13 cellular contexts compared by ENCODE assay signal in the genomic region with DNA sequence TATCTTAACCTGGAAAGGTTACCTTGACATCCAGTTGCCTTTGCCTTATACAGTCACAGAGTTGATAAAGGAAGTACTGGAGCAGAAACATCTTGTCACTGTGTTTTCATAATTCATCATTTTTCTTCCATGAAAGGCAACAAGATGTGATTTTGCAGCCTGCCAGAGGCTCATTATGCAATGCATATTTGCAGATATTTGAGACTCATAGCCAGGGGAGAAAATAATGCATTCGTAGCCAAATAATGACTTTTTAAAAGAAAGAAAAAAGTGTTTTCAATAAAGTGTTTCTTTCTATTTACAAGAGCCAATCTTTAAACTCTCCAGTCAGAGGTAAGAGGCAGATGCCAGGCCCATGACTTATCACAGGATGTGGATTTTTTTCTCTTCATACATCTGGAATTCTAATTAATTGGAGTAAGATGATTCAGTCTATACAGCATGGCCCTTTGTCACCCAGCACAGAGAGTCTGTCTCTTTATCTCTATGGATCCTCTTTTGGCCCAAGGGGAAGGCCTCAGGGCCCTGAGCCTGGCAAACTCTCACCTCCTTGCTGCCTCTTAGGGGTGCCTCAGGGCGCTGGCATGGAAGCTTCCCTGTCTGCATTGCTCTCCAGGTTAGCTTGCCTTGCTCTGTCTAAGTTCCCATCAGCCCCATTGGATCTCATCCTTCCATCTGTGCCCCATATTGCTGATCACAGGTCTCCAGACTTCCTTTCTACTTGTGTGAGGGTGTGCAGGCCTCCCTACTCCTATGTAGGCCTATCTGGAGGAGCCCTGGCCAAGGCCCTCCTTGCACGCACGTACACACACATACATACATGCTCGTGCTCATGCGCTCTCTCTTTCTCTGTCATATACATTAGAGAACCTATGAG.
DNase-seq lines count a peak whose midpoint lies in the region; ATAC-seq and TF ChIP-seq lines count a peak whose summit lies in the region.
"Had no signal": no experiment of that assay in that cellular context is flagged by ENCODE, and none has a peak within 500 bp of the region (broad histone marks: within the 10 kb centered on the region; RNA-seq: fewer than 3 reads in every experiment).

No MANE protein-coding gene starts in this region.

- H3K27me3 ChIP-seq in brain microvascular endothelial cell (replicated peaks): no peaks in the 10 kb centered on the region
- H3K27me3 ChIP-seq in thoracic aorta (replicated peaks; ENCODE audit: insufficient read depth): no peaks in the 10 kb centered on the region

- H3K4me3 ChIP-seq in brain microvascular endothelial cell (ENCODE audit: low read depth, low read length) (no peak overlapping the region), thoracic aorta (no peak overlapping the region)

- in situ Hi-C loops in brain microvascular endothelial cell (cut with HindIII; ENCODE audit: low pct_ligation_motif_present, low sequenced_read_pairs): no loop called here

- H3K27ac ChIP-seq in brain microvascular endothelial cell (peak overlapping the region; percentile 69), thoracic aorta (peak overlapping the region; percentile 76 to 88)

- no peaks in the 10 kb centered on the region for H3K9me3 Mint-ChIP-seq in HFFc6

- no peak for TF ChIP-seq CTCF in HFFc6 (IDR thresholded peaks at IDR 0.05)
- no peak for TF ChIP-seq CTCF in brain microvascular endothelial cell (IDR thresholded peaks at IDR 0.05; ENCODE audit: low read depth, low read length, missing control alignments)
- no peak for TF ChIP-seq CTCF in thoracic aorta (IDR thresholded peaks at IDR 0.05)

- peaks cover 20 to 46% of the 10 kb centered on the region in 2 donors for H3K4me1 ChIP-seq in thoracic aorta (ENCODE audit: control insufficient read depth in 1 of 2, low read depth in 2 of 2)

- H3K36me3 Mint-ChIP-seq in HFFc6 (ENCODE audit: low read depth): peaks cover 24% of the 10 kb centered on the region

- peak; percentile 20 to 21 for ATAC-seq in left cardiac atrium
- peak; percentile 46 for ATAC-seq in thoracic aorta (ENCODE audit: insufficient number of reproducible peaks, low FRiP score, low read depth)
- no peak for ATAC-seq in GM18498 (IDR thresholded peaks at IDR 0.05; ENCODE audit: unreplicated experiment)
- ATAC-seq in GM19467 (IDR thresholded peaks at IDR 0.05; ENCODE audit: unreplicated experiment): no peak
- ATAC-seq: WTC11 had no signal

- no peaks in the 10 kb centered on the region for H3K36me3 ChIP-seq in brain microvascular endothelial cell (replicated peaks)
- no peaks in the 10 kb centered on the region for H3K36me3 ChIP-seq in thoracic aorta

- H3K4me1 Mint-ChIP-seq in HFFc6 (ENCODE audit: low read depth): peaks cover 69% of the 10 kb centered on the region

- no peaks in the 10 kb centered on the region for H3K9me3 ChIP-seq in thoracic aorta

- peaks cover 3% of the 10 kb centered on the region for H3K27me3 Mint-ChIP-seq in HFFc6 (ENCODE audit: insufficient read depth)

- peak overlapping the region; percentile 82 for H3K4me3 Mint-ChIP-seq in HFFc6
- H3K4me3 Mint-ChIP-seq: mesothelial cell of epicardium, WTC11 had no signal

- DNase-seq in HFFc6: peak; percentile 80
- DNase-seq in brain microvascular endothelial cell: peak; percentile 43
- DNase-seq in left cardiac atrium: no peak
- DNase-seq in thoracic aorta (ENCODE audit: low spot score): no peak
- DNase-seq in T1000 (lab: John Stamatoyannopoulos, UW): no peak
- no peak for DNase-seq in activated T-cell treated with anti-CD3 and anti-CD28 coated beads, Interleukin-2, amount 50 U/mL, for 1 hour
- DNase-seq: activated naive CD4-positive, alpha-beta T cell treated with anti-CD3 and anti-CD28 coated beads, Interleukin-2, amount 50 U/mL, for 16 hours; erythroblast; stimulated activated naive CD4-positive, alpha-beta T cell had no signal

- intact Hi-C loops in left cardiac atrium (cut with DNase I): no loop called here

- peak overlapping the region; percentile 99 for H3K27ac Mint-ChIP-seq in HFFc6
- H3K27ac Mint-ChIP-seq: mesothelial cell of epicardium, WTC11 had no signal

Comparison
In these comparisons a context has a peak if more than half of its experiments do, and no peak if none do; other contexts are left out.
1. DNase-seq: peak in HFFc6 (single experiment) and brain microvascular endothelial cell (single experiment); none in left cardiac atrium (single experiment), thoracic aorta (single experiment), T1000 (single experiment) and activated T-cell treated with anti-CD3 and anti-CD28 coated beads, Interleukin-2, amount 50 U/mL, for 1 hour (single experiment).
2. ATAC-seq: peak in left cardiac atrium (2 of 2) and thoracic aorta (single experiment); none in GM18498 (single experiment) and GM19467 (single experiment).